2 cellular contexts compared by ENCODE assay signal in genomic region chr1:228901936-228902681, GRCh38.
TF ChIP-seq lines count a peak whose summit lies in the region.

No MANE protein-coding gene starts in this region.

TF ChIP-seq in SK-N-SH, 30 proteins besides CTCF, POLR2A, EP300 and RAD21 (continued from another document):
- TF ChIP-seq USF2 (IDR thresholded peaks at IDR 0.05; ENCODE audit: borderline replicate concordance, low read depth, low read length) (no peak), GABPA (IDR thresholded peaks at IDR 0.05; ENCODE audit: low read depth) (no peak), REST (IDR thresholded peaks at IDR 0.05; ENCODE audit: low read depth, low read length) (no peak), PBX3 (IDR thresholded peaks at IDR 0.05) (no peak), RCOR1 (IDR thresholded peaks at IDR 0.05; ENCODE audit: low read length) (no peak), SIN3A (IDR thresholded peaks at IDR 0.05; ENCODE audit: borderline replicate concordance, low read depth, low read length) (no peak), YY1 (IDR thresholded peaks at IDR 0.05; ENCODE audit: low read depth) (no peak), IRF3 (IDR thresholded peaks at IDR 0.05; ENCODE audit: low read depth, low read length) (no peak), TEAD4 (IDR thresholded peaks at IDR 0.05; ENCODE audit: borderline replicate concordance, insufficient read depth) (no peak), RFX5 (IDR thresholded peaks at IDR 0.05; ENCODE audit: low read length) (no peak), TCF12 (IDR thresholded peaks at IDR 0.05) (no peak), GATA2 (CRISPR knock-in tag; IDR thresholded peaks at IDR 0.05) (no peak)

TF ChIP-seq in SK-N-SH treated with all-trans-retinoic acid at 6 μM for 48 hours, 23 proteins besides CTCF, POLR2A, EP300 and RAD21 (continued from another document):
- TF ChIP-seq CREB5 (CRISPR knock-in tag; IDR thresholded peaks at IDR 0.05; ENCODE audit: low read depth): no peak
- no peak for TF ChIP-seq ZNF8 (CRISPR knock-in tag; IDR thresholded peaks at IDR 0.05)
- no peak for TF ChIP-seq POU6F1 (CRISPR knock-in tag; IDR thresholded peaks at IDR 0.05; ENCODE audit: borderline replicate concordance, low read depth)
- no peak for TF ChIP-seq SNAI2 (CRISPR knock-in tag; IDR thresholded peaks at IDR 0.05)
- TF ChIP-seq TCF4 (CRISPR knock-in tag; IDR thresholded peaks at IDR 0.05; ENCODE audit: borderline replicate concordance): no peak
- TF ChIP-seq ZFP30 (CRISPR knock-in tag; IDR thresholded peaks at IDR 0.05): no peak
- no peak for TF ChIP-seq CSRNP3 (CRISPR knock-in tag; IDR thresholded peaks at IDR 0.05)
- no peak for TF ChIP-seq ZFP3 (CRISPR knock-in tag; IDR thresholded peaks at IDR 0.05)
- no peak for TF ChIP-seq ISL1 (CRISPR knock-in tag; IDR thresholded peaks at IDR 0.05)
- no peak for TF ChIP-seq GLIS3 (CRISPR knock-in tag; IDR thresholded peaks at IDR 0.05)
- no peak for TF ChIP-seq ZNF70 (CRISPR knock-in tag; IDR thresholded peaks at IDR 0.05)
- no peak for TF ChIP-seq PATZ1 (CRISPR knock-in tag; IDR thresholded peaks at IDR 0.05; ENCODE audit: borderline replicate concordance)
- no peak for TF ChIP-seq ESRRG (CRISPR knock-in tag; IDR thresholded peaks at IDR 0.05)
- no peak for TF ChIP-seq TSHZ2 (CRISPR knock-in tag; IDR thresholded peaks at IDR 0.05)
- TF ChIP-seq ARNTL (CRISPR knock-in tag; IDR thresholded peaks at IDR 0.05; ENCODE audit: borderline replicate concordance, low read depth): no peak
